In genomic region chr1:78553859-78554258, GRCh38 we compare ENCODE assay signal across 14 cellular contexts.
A peak's percentile ranks its signal among the peaks of the same experiment; 100 is the strongest.
DNase-seq lines count a peak whose midpoint lies in the region; TF ChIP-seq lines count a peak whose summit lies in the region.
"Had no signal": no experiment of that assay in that cellular context is flagged by ENCODE, and none has a peak within 500 bp of the region (broad histone marks: within the 10 kb centered on the region; RNA-seq: fewer than 3 reads in every experiment).

No MANE protein-coding gene starts in this region.

- no peak overlapping the region for H3K4me3 ChIP-seq in stomach
- H3K4me3 ChIP-seq: esophagus squamous epithelium, lung, right atrium auricular region had no signal

- no peaks in the 10 kb centered on the region for H3K36me3 ChIP-seq in stomach
- H3K36me3 ChIP-seq: esophagus squamous epithelium, right atrium auricular region had no signal

- CTCF ChIA-PET in HEK293T (lab: Yijun Ruan, JAX) = no interaction called here

- no peak for TF ChIP-seq POLR2A in stomach (IDR thresholded peaks at IDR 0.05)

- no peak for TF ChIP-seq CTCF in stomach (IDR thresholded peaks at IDR 0.05)

- H3K27ac ChIP-seq in stomach = no peak overlapping the region
- H3K27ac ChIP-seq: esophagus squamous epithelium, right atrium auricular region had no signal

- no peaks in the 10 kb centered on the region for H3K27me3 ChIP-seq in stomach
- H3K27me3 ChIP-seq: esophagus squamous epithelium, right atrium auricular region had no signal

- 60 to 75% (median 72%) methylated on average over 5 of the region's 5 CpGs for WGBS in stomach, 5 donors

- peak; percentile 46 for DNase-seq in ELR (ENCODE audit: low read depth)
- peak; percentile 55 for DNase-seq in HEK293T (ENCODE audit: extremely low spot score)
- peak; percentile 65 for DNase-seq in RPMI7951 (ENCODE audit: low read depth)
- peak; percentile 29 for DNase-seq in iPS-NIHi11 (ENCODE audit: low spot score)
- no peak for DNase-seq in NCI-H187 treated with DMSO at 0.1 percent for 48 hours (lab: John Stamatoyannopoulos, UW)
- no peak for DNase-seq in pons (ENCODE audit: low spot score)
- no peak for DNase-seq in NK-92 treated with Interleukin-12 subunit alpha and Interleukin-12 subunit beta, amount 100 ng/mL, for 24 hours (lab: John Stamatoyannopoulos, UW)
- DNase-seq in stomach = no peak
- DNase-seq: anterior cingulate cortex, DMS79 treated with DMSO at 0.1 percent for 48 hours, esophagus squamous epithelium, NCI-H1436 had no signal

- TF ChIP-seq EP300 in stomach (IDR thresholded peaks at IDR 0.05) = no peak

- no peaks in the 10 kb centered on the region for H3K4me1 ChIP-seq in stomach
- H3K4me1 ChIP-seq: esophagus squamous epithelium, right atrium auricular region had no signal

- intact Hi-C loops in stomach (cut with DNase I; ENCODE audit: low total_unique reads) = no loop called here

- POLR2A ChIA-PET in HEK293T (lab: Yijun Ruan, JAX) = no interaction called here

- peaks cover 0 to 32% (median 20%) of the 10 kb centered on the region in 4 donors for H3K9me3 ChIP-seq in stomach

TF ChIP-seq in HEK293T, 16 proteins besides CTCF, POLR2A, EP300 and RAD21:
- TF ChIP-seq BHLHE40 (IDR thresholded peaks at IDR 0.05; ENCODE audit: borderline replicate concordance) (no peak), FOXM1 (IDR thresholded peaks at IDR 0.05; ENCODE audit: borderline replicate concordance) (no peak), FOXA1 (IDR thresholded peaks at IDR 0.05) (no peak), SP1 (IDR thresholded peaks at IDR 0.05) (no peak), ZNF384 (IDR thresholded peaks at IDR 0.05) (no peak), FOXK2 (IDR thresholded peaks at IDR 0.05) (no peak), L3MBTL2 (conservative IDR thresholded peaks at IDR 0.05) (no peak), HDGF (IDR thresholded peaks at IDR 0.05; ENCODE audit: borderline replicate concordance) (no peak), ARNT (IDR thresholded peaks at IDR 0.05) (no peak), TARDBP (IDR thresholded peaks at IDR 0.05) (no peak), SUZ12 (IDR thresholded peaks at IDR 0.05) (no peak), NFRKB (IDR thresholded peaks at IDR 0.05) (no peak), LEF1 (IDR thresholded peaks at IDR 0.05; ENCODE audit: borderline replicate concordance) (no peak), ELF4 (IDR thresholded peaks at IDR 0.05) (no peak), CTBP1 (IDR thresholded peaks at IDR 0.05; ENCODE audit: borderline replicate concordance) (no peak)
- TF ChIP-seq, protein P1, sequence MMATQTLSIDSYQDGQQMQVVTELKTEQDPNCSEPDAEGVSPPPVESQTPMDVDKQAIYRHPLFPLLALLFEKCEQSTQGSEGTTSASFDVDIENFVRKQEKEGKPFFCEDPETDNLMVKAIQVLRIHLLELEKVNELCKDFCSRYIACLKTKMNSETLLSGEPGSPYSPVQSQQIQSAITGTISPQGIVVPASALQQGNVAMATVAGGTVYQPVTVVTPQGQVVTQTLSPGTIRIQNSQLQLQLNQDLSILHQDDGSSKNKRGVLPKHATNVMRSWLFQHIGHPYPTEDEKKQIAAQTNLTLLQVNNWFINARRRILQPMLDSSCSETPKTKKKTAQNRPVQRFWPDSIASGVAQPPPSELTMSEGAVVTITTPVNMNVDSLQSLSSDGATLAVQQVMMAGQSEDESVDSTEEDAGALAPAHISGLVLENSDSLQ (IDR thresholded peaks at IDR 0.05) = no peak

Comparison
In these comparisons a context has a peak if more than half of its experiments do, and no peak if none do; other contexts are left out.
1. DNase-seq: peak in ELR (single experiment), HEK293T (single experiment), RPMI7951 (single experiment) and iPS-NIHi11 (single experiment); none in NCI-H187 treated with DMSO at 0.1 percent for 48 hours (single experiment), pons (single experiment), NK-92 treated with Interleukin-12 subunit alpha and Interleukin-12 subunit beta, amount 100 ng/mL, for 24 hours (single experiment) and stomach (single experiment).